Comparison of ENCODE assay signal across 1 cellular context in the genomic region with DNA sequence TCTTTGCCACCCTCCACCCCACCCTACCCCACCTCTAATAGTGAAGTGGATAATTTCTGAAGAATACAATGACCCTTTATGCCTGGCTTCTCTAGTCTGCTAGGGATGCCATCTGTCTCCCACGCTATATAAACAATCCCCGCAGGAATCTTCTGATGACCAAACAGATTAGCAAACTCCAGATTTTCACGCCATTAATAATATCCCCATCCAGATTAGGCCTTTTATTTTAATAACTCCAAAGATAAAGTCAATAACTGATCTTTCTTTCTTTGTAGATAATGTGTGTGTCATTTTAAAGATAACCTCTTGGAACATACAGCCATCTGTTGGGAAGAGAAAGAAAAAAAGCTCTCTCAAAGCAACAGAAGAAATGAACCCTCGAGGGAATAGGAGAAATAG.
TF ChIP-seq lines count a peak whose summit lies in the region.

No MANE protein-coding gene starts in this region.

TF ChIP-seq in H1, 55 proteins besides CTCF, POLR2A, EP300 and RAD21:
- TF ChIP-seq HDAC6 (IDR thresholded peaks at IDR 0.05; ENCODE audit: low read depth, low read length): no peak
